Comparison of ENCODE assay signal across 1 cellular context in the genomic region with DNA sequence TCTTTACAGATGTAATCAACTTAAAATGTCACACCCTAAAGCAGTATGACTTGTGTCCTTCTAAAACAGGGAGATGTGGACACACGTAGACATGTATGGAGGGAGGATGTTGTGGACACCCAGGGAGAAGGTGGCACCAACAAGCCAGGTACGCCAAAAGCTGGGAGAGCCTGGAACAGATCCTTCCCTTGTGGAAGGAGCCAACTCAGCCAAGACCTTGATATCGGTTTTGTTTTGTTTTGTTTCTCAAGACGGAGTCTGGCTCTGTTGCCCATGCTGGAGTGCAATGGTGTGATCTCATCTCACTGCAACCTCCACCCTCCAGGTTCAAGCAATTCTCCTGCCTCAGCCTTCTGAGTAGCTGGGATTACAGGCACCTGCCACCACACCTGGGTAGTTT.
A peak's percentile ranks its signal among the peaks of the same experiment; 100 is the strongest.
TF ChIP-seq lines count a peak whose summit lies in the region.

No MANE protein-coding gene starts in this region.

TF ChIP-seq in HEK293, 187 proteins besides CTCF, POLR2A, EP300 and RAD21 (continued from another document):
- TF ChIP-seq, protein P1, sequence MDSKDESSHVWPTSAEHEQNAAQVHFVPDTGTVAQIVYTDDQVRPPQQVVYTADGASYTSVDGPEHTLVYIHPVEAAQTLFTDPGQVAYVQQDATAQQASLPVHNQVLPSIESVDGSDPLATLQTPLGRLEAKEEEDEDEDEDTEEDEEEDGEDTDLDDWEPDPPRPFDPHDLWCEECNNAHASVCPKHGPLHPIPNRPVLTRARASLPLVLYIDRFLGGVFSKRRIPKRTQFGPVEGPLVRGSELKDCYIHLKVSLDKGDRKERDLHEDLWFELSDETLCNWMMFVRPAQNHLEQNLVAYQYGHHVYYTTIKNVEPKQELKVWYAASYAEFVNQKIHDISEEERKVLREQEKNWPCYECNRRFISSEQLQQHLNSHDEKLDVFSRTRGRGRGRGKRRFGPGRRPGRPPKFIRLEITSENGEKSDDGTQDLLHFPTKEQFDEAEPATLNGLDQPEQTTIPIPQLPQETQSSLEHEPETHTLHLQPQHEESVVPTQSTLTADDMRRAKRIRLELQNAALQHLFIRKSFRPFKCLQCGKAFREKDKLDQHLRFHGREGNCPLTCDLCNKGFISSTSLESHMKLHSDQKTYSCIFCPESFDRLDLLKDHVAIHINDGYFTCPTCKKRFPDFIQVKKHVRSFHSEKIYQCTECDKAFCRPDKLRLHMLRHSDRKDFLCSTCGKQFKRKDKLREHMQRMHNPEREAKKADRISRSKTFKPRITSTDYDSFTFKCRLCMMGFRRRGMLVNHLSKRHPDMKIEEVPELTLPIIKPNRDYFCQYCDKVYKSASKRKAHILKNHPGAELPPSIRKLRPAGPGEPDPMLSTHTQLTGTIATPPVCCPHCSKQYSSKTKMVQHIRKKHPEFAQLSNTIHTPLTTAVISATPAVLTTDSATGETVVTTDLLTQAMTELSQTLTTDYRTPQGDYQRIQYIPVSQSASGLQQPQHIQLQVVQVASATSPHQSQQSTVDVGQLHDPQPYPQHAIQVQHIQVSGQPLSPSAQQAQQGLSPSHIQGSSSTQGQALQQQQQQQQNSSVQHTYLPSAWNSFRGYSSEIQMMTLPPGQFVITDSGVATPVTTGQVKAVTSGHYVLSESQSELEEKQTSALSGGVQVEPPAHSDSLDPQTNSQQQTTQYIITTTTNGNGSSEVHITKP (tag by site-specific recombination; IDR thresholded peaks at IDR 0.05), result peak; percentile 44
- TF ChIP-seq ZBTB11 (tag by site-specific recombination; conservative IDR thresholded peaks at IDR 0.05; ENCODE audit: low read depth), result no peak
- TF ChIP-seq BCL6B (tag by site-specific recombination; IDR thresholded peaks at IDR 0.05), result no peak
